8 cellular contexts compared by ENCODE assay signal in the genomic region with DNA sequence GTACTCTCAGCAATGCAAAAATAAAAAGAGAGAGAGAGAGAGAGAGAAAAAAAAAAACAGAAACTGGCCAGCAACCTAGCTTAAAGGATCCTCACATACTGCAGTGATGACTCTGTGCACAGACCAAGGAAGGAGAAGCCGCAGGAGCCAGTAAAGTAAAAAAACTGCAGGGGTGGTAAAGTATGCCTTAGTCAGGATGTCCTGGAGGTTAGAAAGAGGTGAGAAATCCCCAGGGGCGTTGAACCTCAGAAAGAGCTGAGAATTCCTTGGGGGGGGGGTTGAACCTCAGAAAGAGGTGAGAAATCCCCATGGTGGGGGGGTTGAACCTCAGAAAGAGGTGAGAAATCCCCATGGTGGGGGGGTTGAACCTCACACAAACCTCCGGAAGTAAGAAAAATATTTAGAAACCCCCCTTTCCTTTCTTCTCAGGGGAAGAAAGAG. TPM values are rescaled to one million over a fixed set of nuclear protein-coding genes. Genes with fewer than 3 reads are reported as not detected.
A peak's percentile ranks its signal among the peaks of the same experiment; 100 is the strongest.
DNase-seq lines count a peak whose midpoint lies in the region; ATAC-seq and TF ChIP-seq lines count a peak whose summit lies in the region.

No MANE protein-coding gene starts in this region.

- H3K36me3 ChIP-seq in CD4-positive, CD25-positive, alpha-beta regulatory T cell (ENCODE audit: control insufficient read depth, insufficient read depth, low read length): no peaks in the 10 kb centered on the region
- no peaks in the 10 kb centered on the region for H3K36me3 ChIP-seq in HAP-1 (replicated peaks)

- H2BK5ac ChIP-seq in H9 (ENCODE audit: insufficient read length, low read length): no peak overlapping the region

- no peak overlapping the region for H4K8ac ChIP-seq in H9 (replicated peaks; ENCODE audit: insufficient read length, low read depth, low read length)

- WGBS in H9 (ENCODE audit: extremely low coverage, insufficient read length, low lambda C conversion rate): no CpG with 5 or more reads among the region's 3 CpGs

- H2AK5ac ChIP-seq in H9 (ENCODE audit: insufficient read length, low read length): no peak overlapping the region

- H3K4me1 Mint-ChIP-seq in CD4-positive, CD25-positive, alpha-beta regulatory T cell: peaks cover 0 to 13% (median 1%) of the 10 kb centered on the region in 4 donors
- peaks cover 64 to 70% of the 10 kb centered on the region in 2 experiments for H3K4me1 Mint-ChIP-seq in H9
- peaks cover 25% of the 10 kb centered on the region for H3K4me1 Mint-ChIP-seq in activated T-cell treated with anti-CD3 and anti-CD28 coated beads, Interleukin-2, amount 50 U/mL, for 72 hours (ENCODE audit: low read depth)

- in situ Hi-C loops in HAP-1 (cut with MboI; ENCODE audit: low sequenced_read_pairs): no loop called here

- no peaks in the 10 kb centered on the region for H3K9me3 ChIP-seq in CD4-positive, CD25-positive, alpha-beta regulatory T cell (ENCODE audit: control insufficient read depth in 2 of 2, low read length in 2 of 2)
- H3K9me3 ChIP-seq in H9 (ENCODE audit: control insufficient read depth, low read depth, low read length) (peaks cover 8% of the 10 kb centered on the region), HAP-1 (no peaks in the 10 kb centered on the region)

- no peaks in the 10 kb centered on the region for H4K20me1 ChIP-seq in H9 (ENCODE audit: control insufficient read depth, insufficient read depth, insufficient read length)

- H3K18ac ChIP-seq in H9 (ENCODE audit: insufficient read length, low read depth, low read length): no peak overlapping the region

- no peak overlapping the region for H2BK120ac ChIP-seq in H9 (ENCODE audit: low read depth, low read length, poor library complexity, severe bottlenecking)

- H3K4me1 ChIP-seq in CD4-positive, CD25-positive, alpha-beta regulatory T cell (ENCODE audit: control insufficient read depth, insufficient read depth, low read length, poor library complexity, severe bottlenecking): no peaks in the 10 kb centered on the region
- H3K4me1 ChIP-seq in H9 (ENCODE audit: insufficient read depth, low read length) (peaks cover 2% of the 10 kb centered on the region; the same call in 1 of the 2 replicates), HAP-1 (no peaks in the 10 kb centered on the region)

- H3K4me3 ChIP-seq in CD4-positive, CD25-positive, alpha-beta regulatory T cell (ENCODE audit: low read depth, low read length): no peak overlapping the region
- no peak overlapping the region for H3K4me3 ChIP-seq in HAP-1

- H3K4me2 ChIP-seq in H9 (ENCODE audit: insufficient read depth, insufficient read length, low read length): peak overlapping the region; percentile 48

- no peak overlapping the region for H2BK20ac ChIP-seq in H9 (ENCODE audit: low read depth, low read length, poor library complexity, severe bottlenecking)

- ATAC-seq in CD4-positive, CD25-positive, alpha-beta regulatory T cell (ENCODE audit: low read depth in 2 of 2): no peak
- ATAC-seq in activated T-cell treated with anti-CD3 and anti-CD28 coated beads, Interleukin-2, amount 50 U/mL, for 72 hours (replicated peaks in 1 of 2): peak; percentile 84 to 87

- peaks cover 0 to 3% (median 0%) of the 10 kb centered on the region in 7 donors for H3K9me3 Mint-ChIP-seq in CD4-positive, CD25-positive, alpha-beta regulatory T cell
- H3K9me3 Mint-ChIP-seq in H9: peaks cover 52 to 66% of the 10 kb centered on the region in 2 experiments
- H3K9me3 Mint-ChIP-seq in activated T-cell treated with anti-CD3 and anti-CD28 coated beads, Interleukin-2, amount 50 U/mL, for 72 hours: no peaks in the 10 kb centered on the region

- H2BK15ac ChIP-seq in H9 (ENCODE audit: low read depth, low read length): no peak overlapping the region

- H3K27ac ChIP-seq in CD4-positive, CD25-positive, alpha-beta regulatory T cell (ENCODE audit: insufficient read depth, low read length, poor library complexity, severe bottlenecking): no peak overlapping the region
- peak overlapping the region; percentile 80 for H3K27ac ChIP-seq in H9 (ENCODE audit: insufficient read length, low read depth, low read length)

- TF ChIP-seq CTCF in H9 (conservative IDR thresholded peaks at IDR 0.05): no peak
- TF ChIP-seq CTCF in GM10248 (IDR thresholded peaks at IDR 0.05; ENCODE audit: control extremely low read depth, extremely low read depth, low read depth, missing control alignments): no peak

- no peak overlapping the region for H2BK12ac ChIP-seq in H9 (ENCODE audit: insufficient read length, low read depth, low read length)

- POLR2A ChIA-PET in GM10248 (lab: Yijun Ruan, JAX): interaction anchor here (0.5 kb wide), 1 partner anchor 109 kb away, joined by 5 read pairs; no protein-coding TSS in a partner anchor

- H3K27me3 ChIP-seq in CD4-positive, CD25-positive, alpha-beta regulatory T cell (ENCODE audit: control insufficient read depth, insufficient read depth, low read length): no peaks in the 10 kb centered on the region
- H3K27me3 ChIP-seq in H9 (ENCODE audit: insufficient read depth, low read length) (no peaks in the 10 kb centered on the region), HAP-1 (ENCODE audit: low read depth) (peaks cover 4% of the 10 kb centered on the region; the same call in 1 of the 2 replicates)

- H3K27ac Mint-ChIP-seq in CD4-positive, CD25-positive, alpha-beta regulatory T cell: peak overlapping the region in 1 of 3 donors; percentile 84
- peak overlapping the region; percentile 81 to 96 (median 96) for H3K27ac Mint-ChIP-seq in H9
- H3K27ac Mint-ChIP-seq in activated T-cell treated with anti-CD3 and anti-CD28 coated beads, Interleukin-2, amount 50 U/mL, for 72 hours: peak overlapping the region; percentile 88

- H3K4me3 Mint-ChIP-seq in CD4-positive, CD25-positive, alpha-beta regulatory T cell: peak overlapping the region in 3 of 4 donors; percentile 61 to 78 (median 74)
- peak overlapping the region; percentile 47 to 71 for H3K4me3 Mint-ChIP-seq in H9
- H3K4me3 Mint-ChIP-seq in activated T-cell treated with anti-CD3 and anti-CD28 coated beads, Interleukin-2, amount 50 U/mL, for 72 hours: peak overlapping the region; percentile 71 to 86

- H3K27me3 Mint-ChIP-seq in CD4-positive, CD25-positive, alpha-beta regulatory T cell: no peaks in the 10 kb centered on the region
- peaks cover 1% of the 10 kb centered on the region; the same call in 1 of the 2 replicates for H3K27me3 Mint-ChIP-seq in H9 (ENCODE audit: low read depth)
- H3K27me3 Mint-ChIP-seq in activated T-cell treated with anti-CD3 and anti-CD28 coated beads, Interleukin-2, amount 50 U/mL, for 72 hours (ENCODE audit: low read depth): peaks cover 61% of the 10 kb centered on the region

- H3T11ph ChIP-seq in H9 (ENCODE audit: low read length): no peak overlapping the region

- H3K14ac ChIP-seq in H9 (ENCODE audit: insufficient read depth, low read length): no peak overlapping the region

- no peak overlapping the region for H4K91ac ChIP-seq in H9 (ENCODE audit: insufficient read length, low read depth, low read length)

- H3K79me2 ChIP-seq in H9 (ENCODE audit: insufficient read depth, low read length): no peaks in the 10 kb centered on the region

- no peak overlapping the region for H4K5ac ChIP-seq in H9 (ENCODE audit: insufficient read length, low read depth, low read length)

- H3K23ac ChIP-seq in H9 (ENCODE audit: insufficient read length, low read depth, low read length): no peak overlapping the region

- no peak overlapping the region for H3K4ac ChIP-seq in H9 (ENCODE audit: low read depth, low read length)

- no peaks in the 10 kb centered on the region for H3K36me3 Mint-ChIP-seq in CD4-positive, CD25-positive, alpha-beta regulatory T cell
- H3K36me3 Mint-ChIP-seq in H9 (ENCODE audit: insufficient read depth in 1 of 3, low read depth in 3 of 3): peaks cover 3 to 10% (median 6%) of the 10 kb centered on the region in 3 experiments
- H3K36me3 Mint-ChIP-seq in activated T-cell treated with anti-CD3 and anti-CD28 coated beads, Interleukin-2, amount 50 U/mL, for 72 hours (ENCODE audit: insufficient read depth in 2 of 2): no peaks in the 10 kb centered on the region

- H3K79me1 ChIP-seq in H9 (ENCODE audit: insufficient read depth, low read depth, low read length, poor library complexity, severe bottlenecking): no peaks in the 10 kb centered on the region

- DNase-seq in CD4-positive, CD25-positive, alpha-beta regulatory T cell: no peak
- DNase-seq in H9 (no peak), iris pigment epithelial cell (ENCODE audit: low read depth) (peak; percentile 53), HAP-1 (ENCODE audit: low spot score in 2 of 2) (no peak), GM10248 (ENCODE audit: extremely low spot score) (no peak), NCI-H1417 treated with DMSO at 0.1 percent for 48 hours (lab: John Stamatoyannopoulos, UW) (no peak), NOMO-1 (lab: John Stamatoyannopoulos, UW; ENCODE audit: unreplicated experiment in 2 of 2) (no peak)
- DNase-seq in activated T-cell treated with anti-CD3 and anti-CD28 coated beads, Interleukin-2, amount 50 U/mL, for 72 hours: peak; percentile 23 to 25

- CTCF ChIA-PET in GM10248 (lab: Yijun Ruan, JAX): interaction anchor here (0.7 kb wide), 1 partner anchor 289 kb away, joined by 3 read pairs; the partner anchor contains the start of gene EOLA1

- peaks cover 3% of the 10 kb centered on the region for H3K23me2 ChIP-seq in H9 (ENCODE audit: insufficient read length, low read depth, low read length, poor library complexity, severe bottlenecking)

- no peak overlapping the region for H3K56ac ChIP-seq in H9 (ENCODE audit: insufficient read length, low read depth, low read length)

- H3K9ac ChIP-seq in H9 (ENCODE audit: extremely low read depth, insufficient read length, low read length): peak overlapping the region; percentile 68

- H2AFZ ChIP-seq in H9 (ENCODE audit: low read length): no peak overlapping the region

RNA-seq across cellular contexts. Expression of gene MAGEA9, which starts 48.0 kb away (rescaled TPM):
- not detected for total RNA-seq in CD4-positive, CD25-positive, alpha-beta regulatory T cell
- polyA plus RNA-seq in CD4-positive, CD25-positive, alpha-beta regulatory T cell: not detected
- total RNA-seq in H9 (2021): 0.28 TPM in 1 of 2 replicates, not detected in the other
- not detected for total RNA-seq in activated T-cell treated with anti-CD3 and anti-CD28 coated beads, Interleukin-2, amount 50 U/mL, for 72 hours

RNA-seq across cellular contexts. Expression of gene MAGEA8, which starts 51.2 kb away (rescaled TPM):
- total RNA-seq in CD4-positive, CD25-positive, alpha-beta regulatory T cell: not detected
- not detected for polyA plus RNA-seq in CD4-positive, CD25-positive, alpha-beta regulatory T cell
- not detected in 2 replicates for total RNA-seq in H9 (2021)
- not detected for total RNA-seq in activated T-cell treated with anti-CD3 and anti-CD28 coated beads, Interleukin-2, amount 50 U/mL, for 72 hours

RNA-seq across cellular contexts. Expression of gene HSFX1, which starts 55.9 kb away (rescaled TPM):
- 0.32 TPM for total RNA-seq in CD4-positive, CD25-positive, alpha-beta regulatory T cell
- under 1 TPM in 2 of 4 donors, not detected in 2; 0.08 TPM for polyA plus RNA-seq in CD4-positive, CD25-positive, alpha-beta regulatory T cell
- 0.50 and 0.55 TPM in 2 replicates for total RNA-seq in H9 (2021)
- total RNA-seq in activated T-cell treated with anti-CD3 and anti-CD28 coated beads, Interleukin-2, amount 50 U/mL, for 72 hours: under 1 TPM; 0.67 to 1.00 TPM

Comparison
In these comparisons a context has a peak if more than half of its experiments do, and no peak if none do; other contexts are left out.
1. ATAC-seq: peak in activated T-cell treated with anti-CD3 and anti-CD28 coated beads, Interleukin-2, amount 50 U/mL, for 72 hours (2 of 2); none in CD4-positive, CD25-positive, alpha-beta regulatory T cell (0 of 2).
2. DNase-seq: peak in activated T-cell treated with anti-CD3 and anti-CD28 coated beads, Interleukin-2, amount 50 U/mL, for 72 hours (2 of 2) and iris pigment epithelial cell (single experiment); none in CD4-positive, CD25-positive, alpha-beta regulatory T cell (0 of 3), H9 (single experiment), HAP-1 (0 of 2), GM10248 (single experiment), NCI-H1417 treated with DMSO at 0.1 percent for 48 hours (single experiment) and NOMO-1 (0 of 2).
3. Peak in every context shown above with its lines, with median percentiles within 50 percentile points of each other: H3K4me3 Mint-ChIP-seq.